1 cellular context compared by ENCODE assay signal in genomic region chr18:5339202-5339834, GRCh38.
TF ChIP-seq lines count a peak whose summit lies in the region.

No MANE protein-coding gene starts in this region.

TF ChIP-seq in HepG2, 621 proteins besides CTCF, POLR2A, EP300 and RAD21 (continued from another document and continues in another):
- TF ChIP-seq, protein P1, sequence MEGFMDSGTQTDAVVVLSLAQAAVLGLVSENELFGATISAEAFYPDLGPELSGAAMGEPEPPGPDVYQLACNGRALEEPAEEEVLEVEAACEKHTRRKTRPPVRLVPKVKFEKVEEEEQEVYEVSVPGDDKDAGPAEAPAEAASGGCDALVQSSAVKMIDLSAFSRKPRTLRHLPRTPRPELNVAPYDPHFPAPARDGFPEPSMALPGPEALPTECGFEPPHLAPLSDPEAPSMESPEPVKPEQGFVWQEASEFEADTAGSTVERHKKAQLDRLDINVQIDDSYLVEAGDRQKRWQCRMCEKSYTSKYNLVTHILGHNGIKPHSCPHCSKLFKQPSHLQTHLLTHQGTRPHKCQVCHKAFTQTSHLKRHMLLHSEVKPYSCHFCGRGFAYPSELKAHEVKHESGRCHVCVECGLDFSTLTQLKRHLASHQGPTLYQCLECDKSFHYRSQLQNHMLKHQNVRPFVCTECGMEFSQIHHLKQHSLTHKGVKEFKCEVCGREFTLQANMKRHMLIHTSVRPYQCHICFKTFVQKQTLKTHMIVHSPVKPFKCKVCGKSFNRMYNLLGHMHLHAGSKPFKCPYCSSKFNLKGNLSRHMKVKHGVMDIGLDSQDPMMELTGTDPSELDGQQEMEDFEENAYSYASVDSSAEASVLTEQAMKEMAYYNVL (CRISPR knock-in tag; IDR thresholded peaks at IDR 0.05; ENCODE audit: borderline replicate concordance): peak; percentile 91
- peak; percentile 70 for TF ChIP-seq CREM (IDR thresholded peaks at IDR 0.05)
- no peak for TF ChIP-seq CREM (CRISPR knock-in tag; IDR thresholded peaks at IDR 0.05)
- TF ChIP-seq ISL2 (CRISPR knock-in tag; IDR thresholded peaks at IDR 0.05): peak; percentile 82
- no peak for TF ChIP-seq ZNF75D (CRISPR knock-in tag; IDR thresholded peaks at IDR 0.05; ENCODE audit: borderline replicate concordance)
- TF ChIP-seq ZSCAN9 (CRISPR knock-in tag; IDR thresholded peaks at IDR 0.05; ENCODE audit: borderline replicate concordance): 0 out of 2 replicates have a peak, but pooled peaks have one; percentile 18
- TF ChIP-seq, protein P2, sequence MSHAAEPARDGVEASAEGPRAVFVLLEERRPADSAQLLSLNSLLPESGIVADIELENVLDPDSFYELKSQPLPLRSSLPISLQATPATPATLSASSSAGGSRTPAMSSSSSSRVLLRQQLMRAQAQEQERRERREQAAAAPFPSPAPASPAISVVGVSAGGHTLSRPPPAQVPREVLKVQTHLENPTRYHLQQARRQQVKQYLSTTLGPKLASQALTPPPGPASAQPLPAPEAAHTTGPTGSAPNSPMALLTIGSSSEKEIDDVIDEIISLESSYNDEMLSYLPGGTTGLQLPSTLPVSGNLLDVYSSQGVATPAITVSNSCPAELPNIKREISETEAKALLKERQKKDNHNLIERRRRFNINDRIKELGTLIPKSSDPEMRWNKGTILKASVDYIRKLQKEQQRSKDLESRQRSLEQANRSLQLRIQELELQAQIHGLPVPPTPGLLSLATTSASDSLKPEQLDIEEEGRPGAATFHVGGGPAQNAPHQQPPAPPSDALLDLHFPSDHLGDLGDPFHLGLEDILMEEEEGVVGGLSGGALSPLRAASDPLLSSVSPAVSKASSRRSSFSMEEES (CRISPR knock-in tag; IDR thresholded peaks at IDR 0.05): peak; percentile 33; the same call in 1 of the 2 replicates
- no peak for TF ChIP-seq ZNF451 (CRISPR knock-in tag; IDR thresholded peaks at IDR 0.05)
- TF ChIP-seq ZNF382 (CRISPR knock-in tag; IDR thresholded peaks at IDR 0.05; ENCODE audit: borderline replicate concordance): no peak
- no peak for TF ChIP-seq NONO (IDR thresholded peaks at IDR 0.05)
- TF ChIP-seq NONO (CRISPR knock-in tag; conservative IDR thresholded peaks at IDR 0.05): 0 out of 2 replicates have a peak, but pooled peaks have one; percentile 28
- peak; percentile 46; the same call in 1 of the 2 replicates for TF ChIP-seq SAP130 (CRISPR knock-in tag; IDR thresholded peaks at IDR 0.05; ENCODE audit: low read depth)
- peak; percentile 85 for TF ChIP-seq NR2F6 (IDR thresholded peaks at IDR 0.05)
- TF ChIP-seq NR2F6 (CRISPR knock-in tag; IDR thresholded peaks at IDR 0.05): peak; percentile 71
- TF ChIP-seq ZNF343 (CRISPR knock-in tag; IDR thresholded peaks at IDR 0.05): no peak
- TF ChIP-seq, protein P3, sequence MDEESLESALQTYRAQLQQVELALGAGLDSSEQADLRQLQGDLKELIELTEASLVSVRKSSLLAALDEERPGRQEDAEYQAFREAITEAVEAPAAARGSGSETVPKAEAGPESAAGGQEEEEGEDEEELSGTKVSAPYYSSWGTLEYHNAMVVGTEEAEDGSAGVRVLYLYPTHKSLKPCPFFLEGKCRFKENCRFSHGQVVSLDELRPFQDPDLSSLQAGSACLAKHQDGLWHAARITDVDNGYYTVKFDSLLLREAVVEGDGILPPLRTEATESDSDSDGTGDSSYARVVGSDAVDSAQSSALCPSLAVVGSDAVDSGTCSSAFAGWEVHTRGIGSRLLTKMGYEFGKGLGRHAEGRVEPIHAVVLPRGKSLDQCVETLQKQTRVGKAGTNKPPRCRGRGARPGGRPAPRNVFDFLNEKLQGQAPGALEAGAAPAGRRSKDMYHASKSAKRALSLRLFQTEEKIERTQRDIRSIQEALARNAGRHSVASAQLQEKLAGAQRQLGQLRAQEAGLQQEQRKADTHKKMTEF (CRISPR knock-in tag; IDR thresholded peaks at IDR 0.05): peak; percentile 70; the same call in 1 of the 2 replicates
- peak; percentile 34 to 45; a peak in 2 of 4 replicates for TF ChIP-seq NR2F1 (CRISPR knock-in tag; IDR thresholded peaks at IDR 0.05)
- TF ChIP-seq MIER3 (CRISPR knock-in tag; IDR thresholded peaks at IDR 0.05; ENCODE audit: borderline replicate concordance): peak; percentile 28; the same call in 1 of the 2 replicates
- TF ChIP-seq HOXA7 (CRISPR knock-in tag; IDR thresholded peaks at IDR 0.05): no peak
- TF ChIP-seq, protein P4, sequence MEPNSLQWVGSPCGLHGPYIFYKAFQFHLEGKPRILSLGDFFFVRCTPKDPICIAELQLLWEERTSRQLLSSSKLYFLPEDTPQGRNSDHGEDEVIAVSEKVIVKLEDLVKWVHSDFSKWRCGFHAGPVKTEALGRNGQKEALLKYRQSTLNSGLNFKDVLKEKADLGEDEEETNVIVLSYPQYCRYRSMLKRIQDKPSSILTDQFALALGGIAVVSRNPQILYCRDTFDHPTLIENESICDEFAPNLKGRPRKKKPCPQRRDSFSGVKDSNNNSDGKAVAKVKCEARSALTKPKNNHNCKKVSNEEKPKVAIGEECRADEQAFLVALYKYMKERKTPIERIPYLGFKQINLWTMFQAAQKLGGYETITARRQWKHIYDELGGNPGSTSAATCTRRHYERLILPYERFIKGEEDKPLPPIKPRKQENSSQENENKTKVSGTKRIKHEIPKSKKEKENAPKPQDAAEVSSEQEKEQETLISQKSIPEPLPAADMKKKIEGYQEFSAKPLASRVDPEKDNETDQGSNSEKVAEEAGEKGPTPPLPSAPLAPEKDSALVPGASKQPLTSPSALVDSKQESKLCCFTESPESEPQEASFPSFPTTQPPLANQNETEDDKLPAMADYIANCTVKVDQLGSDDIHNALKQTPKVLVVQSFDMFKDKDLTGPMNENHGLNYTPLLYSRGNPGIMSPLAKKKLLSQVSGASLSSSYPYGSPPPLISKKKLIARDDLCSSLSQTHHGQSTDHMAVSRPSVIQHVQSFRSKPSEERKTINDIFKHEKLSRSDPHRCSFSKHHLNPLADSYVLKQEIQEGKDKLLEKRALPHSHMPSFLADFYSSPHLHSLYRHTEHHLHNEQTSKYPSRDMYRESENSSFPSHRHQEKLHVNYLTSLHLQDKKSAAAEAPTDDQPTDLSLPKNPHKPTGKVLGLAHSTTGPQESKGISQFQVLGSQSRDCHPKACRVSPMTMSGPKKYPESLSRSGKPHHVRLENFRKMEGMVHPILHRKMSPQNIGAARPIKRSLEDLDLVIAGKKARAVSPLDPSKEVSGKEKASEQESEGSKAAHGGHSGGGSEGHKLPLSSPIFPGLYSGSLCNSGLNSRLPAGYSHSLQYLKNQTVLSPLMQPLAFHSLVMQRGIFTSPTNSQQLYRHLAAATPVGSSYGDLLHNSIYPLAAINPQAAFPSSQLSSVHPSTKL (CRISPR knock-in tag; IDR thresholded peaks at IDR 0.05): peak; percentile 92
- no peak; the same call in 1 of the 2 replicates for TF ChIP-seq FOXJ3 (CRISPR knock-in tag; IDR thresholded peaks at IDR 0.05; ENCODE audit: borderline replicate concordance)
- TF ChIP-seq NCOR1 (IDR thresholded peaks at IDR 0.05; ENCODE audit: borderline replicate concordance, low read length): peak; percentile 67; the same call in 1 of the 2 replicates
- TF ChIP-seq, protein P5, sequence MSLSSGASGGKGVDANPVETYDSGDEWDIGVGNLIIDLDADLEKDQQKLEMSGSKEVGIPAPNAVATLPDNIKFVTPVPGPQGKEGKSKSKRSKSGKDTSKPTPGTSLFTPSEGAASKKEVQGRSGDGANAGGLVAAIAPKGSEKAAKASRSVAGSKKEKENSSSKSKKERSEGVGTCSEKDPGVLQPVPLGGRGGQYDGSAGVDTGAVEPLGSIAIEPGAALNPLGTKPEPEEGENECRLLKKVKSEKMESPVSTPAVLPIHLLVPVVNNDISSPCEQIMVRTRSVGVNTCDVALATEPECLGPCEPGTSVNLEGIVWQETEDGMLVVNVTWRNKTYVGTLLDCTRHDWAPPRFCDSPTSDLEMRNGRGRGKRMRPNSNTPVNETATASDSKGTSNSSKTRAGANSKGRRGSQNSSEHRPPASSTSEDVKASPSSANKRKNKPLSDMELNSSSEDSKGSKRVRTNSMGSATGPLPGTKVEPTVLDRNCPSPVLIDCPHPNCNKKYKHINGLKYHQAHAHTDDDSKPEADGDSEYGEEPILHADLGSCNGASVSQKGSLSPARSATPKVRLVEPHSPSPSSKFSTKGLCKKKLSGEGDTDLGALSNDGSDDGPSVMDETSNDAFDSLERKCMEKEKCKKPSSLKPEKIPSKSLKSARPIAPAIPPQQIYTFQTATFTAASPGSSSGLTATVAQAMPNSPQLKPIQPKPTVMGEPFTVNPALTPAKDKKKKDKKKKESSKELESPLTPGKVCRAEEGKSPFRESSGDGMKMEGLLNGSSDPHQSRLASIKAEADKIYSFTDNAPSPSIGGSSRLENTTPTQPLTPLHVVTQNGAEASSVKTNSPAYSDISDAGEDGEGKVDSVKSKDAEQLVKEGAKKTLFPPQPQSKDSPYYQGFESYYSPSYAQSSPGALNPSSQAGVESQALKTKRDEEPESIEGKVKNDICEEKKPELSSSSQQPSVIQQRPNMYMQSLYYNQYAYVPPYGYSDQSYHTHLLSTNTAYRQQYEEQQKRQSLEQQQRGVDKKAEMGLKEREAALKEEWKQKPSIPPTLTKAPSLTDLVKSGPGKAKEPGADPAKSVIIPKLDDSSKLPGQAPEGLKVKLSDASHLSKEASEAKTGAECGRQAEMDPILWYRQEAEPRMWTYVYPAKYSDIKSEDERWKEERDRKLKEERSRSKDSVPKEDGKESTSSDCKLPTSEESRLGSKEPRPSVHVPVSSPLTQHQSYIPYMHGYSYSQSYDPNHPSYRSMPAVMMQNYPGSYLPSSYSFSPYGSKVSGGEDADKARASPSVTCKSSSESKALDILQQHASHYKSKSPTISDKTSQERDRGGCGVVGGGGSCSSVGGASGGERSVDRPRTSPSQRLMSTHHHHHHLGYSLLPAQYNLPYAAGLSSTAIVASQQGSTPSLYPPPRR (CRISPR knock-in tag; IDR thresholded peaks at IDR 0.05; ENCODE audit: borderline replicate concordance): peak; percentile 84
- TF ChIP-seq, protein P6, sequence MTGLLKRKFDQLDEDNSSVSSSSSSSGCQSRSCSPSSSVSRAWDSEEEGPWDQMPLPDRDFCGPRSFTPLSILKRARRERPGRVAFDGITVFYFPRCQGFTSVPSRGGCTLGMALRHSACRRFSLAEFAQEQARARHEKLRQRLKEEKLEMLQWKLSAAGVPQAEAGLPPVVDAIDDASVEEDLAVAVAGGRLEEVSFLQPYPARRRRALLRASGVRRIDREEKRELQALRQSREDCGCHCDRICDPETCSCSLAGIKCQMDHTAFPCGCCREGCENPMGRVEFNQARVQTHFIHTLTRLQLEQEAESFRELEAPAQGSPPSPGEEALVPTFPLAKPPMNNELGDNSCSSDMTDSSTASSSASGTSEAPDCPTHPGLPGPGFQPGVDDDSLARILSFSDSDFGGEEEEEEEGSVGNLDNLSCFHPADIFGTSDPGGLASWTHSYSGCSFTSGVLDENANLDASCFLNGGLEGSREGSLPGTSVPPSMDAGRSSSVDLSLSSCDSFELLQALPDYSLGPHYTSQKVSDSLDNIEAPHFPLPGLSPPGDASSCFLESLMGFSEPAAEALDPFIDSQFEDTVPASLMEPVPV (CRISPR knock-in tag; IDR thresholded peaks at IDR 0.05): 0 out of 2 replicates have a peak, but pooled peaks have one; percentile 39
- TF ChIP-seq ASH2L (IDR thresholded peaks at IDR 0.05; ENCODE audit: insufficient read length, low read depth, low read length): peak; percentile 96
- peak; percentile 77 for TF ChIP-seq NR2F2 (IDR thresholded peaks at IDR 0.05; ENCODE audit: borderline replicate concordance, low read depth)
- TF ChIP-seq CERS6 (CRISPR knock-in tag; IDR thresholded peaks at IDR 0.05): no peak
- no peak for TF ChIP-seq NRL (CRISPR knock-in tag; IDR thresholded peaks at IDR 0.05; ENCODE audit: borderline replicate concordance)
- TF ChIP-seq RARA (CRISPR knock-in tag; IDR thresholded peaks at IDR 0.05): peak; percentile 84
- TF ChIP-seq TBL1XR1 (IDR thresholded peaks at IDR 0.05; ENCODE audit: borderline replicate concordance, low read length, partially characterized antibody): peak; percentile 21
- TF ChIP-seq NFATC3 (CRISPR knock-in tag; IDR thresholded peaks at IDR 0.05): no peak
- 0 out of 2 replicates have a peak, but pooled peaks have one; percentile 43 for TF ChIP-seq ZBTB20 (CRISPR knock-in tag; IDR thresholded peaks at IDR 0.05; ENCODE audit: borderline replicate concordance, low read depth)
- TF ChIP-seq ZFP36L2 (CRISPR knock-in tag; IDR thresholded peaks at IDR 0.05): no peak
- 0 out of 2 replicates have a peak, but pooled peaks have one; percentile 21 for TF ChIP-seq GMEB1 (CRISPR knock-in tag; IDR thresholded peaks at IDR 0.05; ENCODE audit: borderline replicate concordance)
- peak; percentile 22; the same call in 1 of the 2 replicates for TF ChIP-seq ZNF878 (CRISPR knock-in tag; IDR thresholded peaks at IDR 0.05)
- no peak for TF ChIP-seq ZBTB3 (CRISPR knock-in tag; IDR thresholded peaks at IDR 0.05; ENCODE audit: borderline replicate concordance, low read depth)
- TF ChIP-seq ZNF740 (CRISPR knock-in tag; IDR thresholded peaks at IDR 0.05): no peak
- peak; percentile 54; the same call in 1 of the 2 replicates for TF ChIP-seq TCF7L2 (IDR thresholded peaks at IDR 0.05; ENCODE audit: low read depth, low read length)
- no peak for TF ChIP-seq ZNF460 (CRISPR knock-in tag; IDR thresholded peaks at IDR 0.05; ENCODE audit: borderline replicate concordance)
- TF ChIP-seq ZNF605 (CRISPR knock-in tag; IDR thresholded peaks at IDR 0.05): no peak
- peak; percentile 9 for TF ChIP-seq YY1 (IDR thresholded peaks at IDR 0.05; ENCODE audit: insufficient read depth, insufficient replicate concordance, low read depth, low read length)
- no peak for TF ChIP-seq LCORL (IDR thresholded peaks at IDR 0.05)
- TF ChIP-seq LCORL (CRISPR knock-in tag; IDR thresholded peaks at IDR 0.05): peak; percentile 62; the same call in 1 of the 2 replicates
